In genomic region chr6:150876598-150876997, GRCh38 we compare ENCODE assay signal across 2 cellular contexts.
TF ChIP-seq lines count a peak whose summit lies in the region.

No MANE protein-coding gene starts in this region.

TF ChIP-seq in IMR-90, 13 proteins besides CTCF, POLR2A, EP300 and RAD21 (continued from another document):
- TF ChIP-seq MAFK (IDR thresholded peaks at IDR 0.05; ENCODE audit: low read depth, low read length), result no peak
- TF ChIP-seq MAZ (IDR thresholded peaks at IDR 0.05; ENCODE audit: borderline replicate concordance, low read depth, low read length), result no peak
- no peak for TF ChIP-seq MXI1 (IDR thresholded peaks at IDR 0.05; ENCODE audit: borderline replicate concordance, low read depth, low read length)
- TF ChIP-seq BHLHE40 (IDR thresholded peaks at IDR 0.05; ENCODE audit: low read depth, low read length), result no peak
- no peak for TF ChIP-seq SMC3 (IDR thresholded peaks at IDR 0.05; ENCODE audit: low read depth, low read length)
- no peak for TF ChIP-seq ELK1 (IDR thresholded peaks at IDR 0.05; ENCODE audit: borderline replicate concordance, low read depth, low read length)
- no peak for TF ChIP-seq RCOR1 (IDR thresholded peaks at IDR 0.05; ENCODE audit: insufficient replicate concordance, low read length)
- no peak for TF ChIP-seq USF2 (IDR thresholded peaks at IDR 0.05; ENCODE audit: low read depth, low read length)

TF ChIP-seq in WTC11, 78 proteins besides CTCF, POLR2A, EP300 and RAD21:
- TF ChIP-seq ARID4B (CRISPR knock-in tag; IDR thresholded peaks at IDR 0.05; ENCODE audit: borderline replicate concordance), result no peak
- TF ChIP-seq PRRX2 (CRISPR knock-in tag; IDR thresholded peaks at IDR 0.05), result no peak
- no peak for TF ChIP-seq NR2C2 (CRISPR knock-in tag; IDR thresholded peaks at IDR 0.05)
- no peak for TF ChIP-seq USF1 (CRISPR knock-in tag; IDR thresholded peaks at IDR 0.05)
- TF ChIP-seq CDX4 (CRISPR knock-in tag; IDR thresholded peaks at IDR 0.05; ENCODE audit: borderline replicate concordance), result no peak
- TF ChIP-seq NFE2L1 (CRISPR knock-in tag; IDR thresholded peaks at IDR 0.05), result no peak
- no peak for TF ChIP-seq PRDM15 (CRISPR knock-in tag; IDR thresholded peaks at IDR 0.05)
- TF ChIP-seq FOXP4 (CRISPR knock-in tag; IDR thresholded peaks at IDR 0.05), result no peak
- no peak for TF ChIP-seq OVOL2 (CRISPR knock-in tag; IDR thresholded peaks at IDR 0.05; ENCODE audit: borderline replicate concordance)
